In genomic region chr11:1650034-1650917, GRCh38 we compare ENCODE assay signal across 1 cellular context.
TF ChIP-seq lines count a peak whose summit lies in the region.

No MANE protein-coding gene starts in this region.

TF ChIP-seq in HEK293, 187 proteins besides CTCF, POLR2A, EP300 and RAD21:
- peak; percentile 100 for TF ChIP-seq ZNF10 (tag by site-specific recombination; IDR thresholded peaks at IDR 0.05)
- TF ChIP-seq ZNF121 (tag by site-specific recombination; IDR thresholded peaks at IDR 0.05): no peak
